11 cellular contexts compared by ENCODE assay signal in the genomic region with DNA sequence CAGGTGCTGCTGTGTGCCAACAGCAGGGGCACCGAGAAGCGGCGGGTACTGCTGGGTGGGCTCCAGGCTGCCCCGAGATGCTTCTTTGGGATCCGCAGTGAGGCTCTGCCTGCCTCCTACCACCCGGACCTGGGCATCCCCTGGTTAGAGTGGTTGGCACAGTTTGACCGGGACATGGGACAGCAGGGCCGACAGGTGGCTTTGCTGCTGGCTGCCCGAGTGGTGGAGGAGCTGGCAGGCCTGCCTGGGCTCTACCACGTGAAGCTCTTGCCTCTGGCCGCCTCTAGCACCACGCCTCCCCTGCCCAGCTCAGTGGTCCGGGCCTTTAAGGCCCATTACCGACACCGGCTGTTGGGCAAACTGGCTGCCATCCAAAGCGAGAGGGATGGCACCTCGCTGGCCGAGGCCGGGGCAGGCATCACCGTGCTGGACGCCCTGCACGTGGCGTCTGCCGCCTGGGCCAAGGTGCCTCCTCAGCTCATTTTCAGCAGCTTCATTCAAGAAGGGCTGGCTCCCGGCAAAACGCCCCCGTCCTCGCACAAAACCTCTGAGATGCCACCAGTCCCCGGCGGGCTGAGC. TPM values are rescaled to one million over a fixed set of nuclear protein-coding genes. Genes with fewer than 3 reads are reported as not detected.
DNase-seq lines count a peak whose midpoint lies in the region; ATAC-seq and TF ChIP-seq lines count a peak whose summit lies in the region.
"Had no signal": no experiment of that assay in that cellular context is flagged by ENCODE, and none has a peak within 500 bp of the region (broad histone marks: within the 10 kb centered on the region; RNA-seq: fewer than 3 reads in every experiment).

No MANE protein-coding gene starts in this region.

- H3K27me3 Mint-ChIP-seq in T-helper 2 cell treated with Interferon-gamma antibody and Interleukin-4, amounts not matched to agents 5 μg/mL and 100 μg/mL, for 36 hours (ENCODE audit: low read depth) = peaks cover 11% of the 10 kb centered on the region
- no peaks in the 10 kb centered on the region for H3K27me3 Mint-ChIP-seq in T-helper 17 cell
- H3K27me3 Mint-ChIP-seq in glutamatergic neuron (ENCODE audit: unreplicated experiment) = peaks cover 7% of the 10 kb centered on the region
- H3K27me3 Mint-ChIP-seq in osteocyte (ENCODE audit: unreplicated experiment) = peaks cover 7% of the 10 kb centered on the region

- peaks cover 14% of the 10 kb centered on the region for H3K36me3 Mint-ChIP-seq in T-helper 2 cell treated with Interferon-gamma antibody and Interleukin-4, amounts not matched to agents 5 μg/mL and 100 μg/mL, for 36 hours (ENCODE audit: low read depth)
- H3K36me3 Mint-ChIP-seq in T-helper 17 cell (ENCODE audit: low read depth) (peaks cover 4% of the 10 kb centered on the region), glutamatergic neuron (ENCODE audit: unreplicated experiment) (peaks cover 5% of the 10 kb centered on the region), osteocyte (ENCODE audit: unreplicated experiment) (peaks cover 11% of the 10 kb centered on the region)

- no peak for TF ChIP-seq CTCF in glutamatergic neuron (IDR thresholded peaks at IDR 0.05; ENCODE audit: partially characterized antibody, unreplicated experiment)
- no peak for TF ChIP-seq CTCF in osteocyte (IDR thresholded peaks at IDR 0.05)

- peaks cover 16% of the 10 kb centered on the region for H3K4me1 Mint-ChIP-seq in T-helper 2 cell treated with Interferon-gamma antibody and Interleukin-4, amounts not matched to agents 5 μg/mL and 100 μg/mL, for 36 hours (ENCODE audit: low read depth)
- H3K4me1 Mint-ChIP-seq in T-helper 17 cell (peaks cover 12% of the 10 kb centered on the region), glutamatergic neuron (ENCODE audit: low read depth, unreplicated experiment) (peaks cover 12% of the 10 kb centered on the region), osteocyte (ENCODE audit: unreplicated experiment) (peaks cover 15% of the 10 kb centered on the region)

- no peak for DNase-seq in T-helper 2 cell treated with Interferon-gamma antibody and Interleukin-4, amounts not matched to agents 5 μg/mL and 100 μg/mL, for 36 hours (ENCODE audit: low spot score)
- no peak for DNase-seq in T-helper 2 cell
- no peak for DNase-seq in T-helper 17 cell
- no peak for DNase-seq in glutamatergic neuron
- DNase-seq in osteocyte (ENCODE audit: extremely low spot score, unreplicated experiment) = no peak
- DNase-seq in hepatic stellate cell (ENCODE audit: low spot score) = no peak
- DNase-seq in activated gamma-delta T cell (lab: John Stamatoyannopoulos, UW) = no peak
- DNase-seq in SIG-M5 treated with dmso at 0.1 percent for 504 hours (lab: John Stamatoyannopoulos, UW; ENCODE audit: unreplicated experiment) = no peak
- DNase-seq: T1000 had no signal

- H3K4me3 Mint-ChIP-seq in T-helper 2 cell treated with Interferon-gamma antibody and Interleukin-4, amounts not matched to agents 5 μg/mL and 100 μg/mL, for 36 hours = peak overlapping the region; percentile 72
- no peak overlapping the region for H3K4me3 Mint-ChIP-seq in T-helper 17 cell
- H3K4me3 Mint-ChIP-seq in glutamatergic neuron (ENCODE audit: unreplicated experiment) = peak overlapping the region; percentile 69
- peak overlapping the region; percentile 42 for H3K4me3 Mint-ChIP-seq in osteocyte (ENCODE audit: unreplicated experiment)

- H3K9me3 Mint-ChIP-seq in T-helper 2 cell treated with Interferon-gamma antibody and Interleukin-4, amounts not matched to agents 5 μg/mL and 100 μg/mL, for 36 hours = no peaks in the 10 kb centered on the region
- H3K9me3 Mint-ChIP-seq in glutamatergic neuron (ENCODE audit: unreplicated experiment) (peaks cover 13% of the 10 kb centered on the region), osteocyte (ENCODE audit: unreplicated experiment) (no peaks in the 10 kb centered on the region)

- ATAC-seq in T-helper 17 cell = no peak
- ATAC-seq: A549 had no signal

- H3K27ac Mint-ChIP-seq in T-helper 2 cell treated with Interferon-gamma antibody and Interleukin-4, amounts not matched to agents 5 μg/mL and 100 μg/mL, for 36 hours = no peak overlapping the region
- peak overlapping the region; percentile 37 for H3K27ac Mint-ChIP-seq in T-helper 17 cell
- no peak overlapping the region for H3K27ac Mint-ChIP-seq in glutamatergic neuron (ENCODE audit: unreplicated experiment)
- H3K27ac Mint-ChIP-seq in osteocyte (ENCODE audit: unreplicated experiment) = no peak overlapping the region

- H3K9me3 ChIP-seq in T-helper 17 cell (ENCODE audit: control insufficient read depth, low read length, poor library complexity, severe bottlenecking) = no peaks in the 10 kb centered on the region
- H3K9me3 ChIP-seq: A549, transverse colon had no signal

RNA-seq across cellular contexts. Expression of a gene that starts 1.9 kb away (rescaled TPM):
- under 1 TPM; 0.21 to 0.45 TPM for total RNA-seq in T-helper 17 cell
- 3.8 TPM for total RNA-seq in glutamatergic neuron (ENCODE audit: unreplicated experiment)
- 0.16 and 0.24 TPM in 2 replicates for total RNA-seq in osteocyte

RNA-seq across cellular contexts. Expression of a gene that starts 22.8 kb away (rescaled TPM):
- total RNA-seq in T-helper 17 cell = 10 to 100 TPM; 49.1 to 62.6 TPM
- total RNA-seq in glutamatergic neuron (ENCODE audit: unreplicated experiment) = 121 TPM
- 57.7 and 74.9 TPM in 2 replicates for total RNA-seq in osteocyte

RNA-seq across cellular contexts. Expression of a gene that starts 26.0 kb away (rescaled TPM):
- total RNA-seq in T-helper 17 cell (10 to 100 TPM; 57.7 to 61.6 TPM), glutamatergic neuron (ENCODE audit: unreplicated experiment) (0.25 TPM), osteocyte (9.9 and 10.8 TPM in 2 replicates)

RNA-seq across cellular contexts. Expression of a gene that starts 30.0 kb away (rescaled TPM):
- total RNA-seq in T-helper 17 cell (10 to 100 TPM; 29.2 to 37.5 TPM), glutamatergic neuron (ENCODE audit: unreplicated experiment) (11.1 TPM), osteocyte (62.8 and 65.8 TPM in 2 replicates)

RNA-seq across cellular contexts. Expression of a gene that starts 41.8 kb away (rescaled TPM):
- total RNA-seq in T-helper 17 cell (under 1 TPM in 1 of 2 donors, not detected in 1; 0.55 TPM), glutamatergic neuron (ENCODE audit: unreplicated experiment) (23.5 TPM), osteocyte (20.7 and 23.1 TPM in 2 replicates)
